Comparison of ENCODE assay signal across 10 cellular contexts in the genomic region with DNA sequence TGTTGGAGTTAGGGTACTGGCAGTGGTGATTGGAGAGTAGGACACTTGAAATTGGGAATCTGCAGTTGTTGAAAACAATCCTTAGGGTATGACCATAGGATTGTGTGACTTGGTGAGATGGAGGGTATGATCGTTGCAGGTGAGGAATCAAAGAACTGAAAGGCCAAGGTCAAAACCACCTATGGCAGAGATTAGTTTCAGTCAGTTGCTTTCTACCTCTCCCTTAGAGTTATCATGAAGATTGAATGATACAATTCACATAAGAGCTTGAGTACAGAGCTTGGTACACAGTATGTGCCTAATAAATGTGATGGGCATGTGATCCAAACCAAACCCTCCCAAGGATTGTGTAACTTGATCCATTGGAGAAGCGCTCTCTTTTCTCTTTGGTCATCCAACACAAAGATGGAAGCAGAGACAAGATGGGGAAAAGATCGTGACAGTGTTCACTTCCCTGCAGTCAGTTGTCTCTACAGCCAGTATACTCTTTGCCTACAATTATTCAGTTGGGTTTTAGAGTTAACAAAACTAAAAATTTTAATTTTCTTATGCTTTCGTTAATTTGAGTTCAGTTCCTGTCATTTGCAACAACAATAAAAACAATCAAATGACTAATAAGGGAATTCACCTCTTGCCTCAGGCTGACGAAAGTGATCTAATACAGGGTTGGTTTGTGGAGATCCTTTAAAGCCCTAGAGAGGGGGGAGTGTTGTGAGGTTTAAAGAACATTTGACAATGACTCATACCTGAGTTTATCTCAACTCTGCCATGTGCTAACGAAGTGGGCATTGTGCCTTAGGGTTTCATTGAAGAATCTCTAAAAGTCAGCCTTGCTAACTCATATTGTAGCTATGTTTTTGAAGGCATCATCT. TPM values are rescaled to one million over a fixed set of nuclear protein-coding genes. Genes with fewer than 3 reads are reported as not detected.
DNase-seq lines count a peak whose midpoint lies in the region; ATAC-seq, FAIRE-seq and TF ChIP-seq lines count a peak whose summit lies in the region.
"Had no signal": no experiment of that assay in that cellular context is flagged by ENCODE, and none has a peak within 500 bp of the region (broad histone marks: within the 10 kb centered on the region; RNA-seq: fewer than 3 reads in every experiment).

No MANE protein-coding gene starts in this region.

- ATAC-seq in GM18868 (IDR thresholded peaks at IDR 0.05; ENCODE audit: unreplicated experiment), result peak; percentile 86
- ATAC-seq in GM21367 (IDR thresholded peaks at IDR 0.05; ENCODE audit: unreplicated experiment), result no peak

- H3K9ac ChIP-seq in astrocyte (ENCODE audit: low read length) (no peak overlapping the region), mesenchymal stem cell (ENCODE audit: low read length) (no peak overlapping the region)

- DNase-seq in LHCN-M2 (ENCODE audit: low read depth) (peak; percentile 78), astrocyte (ENCODE audit: low read depth) (peak; percentile 66), mesenchymal stem cell (peak; percentile 25), NOMO-1 (lab: John Stamatoyannopoulos, UW; ENCODE audit: unreplicated experiment in 2 of 2) (no peak), NCI-H128 (lab: John Stamatoyannopoulos, UW; ENCODE audit: unreplicated experiment) (no peak)
- no peak for DNase-seq in effector memory CD4-positive, alpha-beta T cell
- DNase-seq: activated CD4-positive, alpha-beta T cell treated with anti-CD3 and anti-CD28 coated beads, Interleukin-2, amount 10 ng/mL, durations not matched to agents 7 days and 5 days had no signal

- H2BK5ac ChIP-seq in mesenchymal stem cell (ENCODE audit: low read depth, low read length, poor library complexity, severe bottlenecking), result no peak overlapping the region

- no peak overlapping the region for H3K4me3 ChIP-seq in astrocyte (ENCODE audit: insufficient read depth, low read depth, low read length)
- no peak overlapping the region for H3K4me3 ChIP-seq in mesenchymal stem cell (ENCODE audit: insufficient read depth in 1 of 2, low read depth in 1 of 2, low read length in 2 of 2)
- no peak overlapping the region for H3K4me3 ChIP-seq in effector memory CD4-positive, alpha-beta T cell (ENCODE audit: insufficient read depth, low read depth, low read length, poor library complexity, severe bottlenecking)

- H3K27ac Mint-ChIP-seq in astrocyte (ENCODE audit: unreplicated experiment), result no peak overlapping the region
- H3K27ac Mint-ChIP-seq: activated CD4-positive, alpha-beta T cell treated with anti-CD3 and anti-CD28 coated beads, Interleukin-2, amount 10 ng/mL, durations not matched to agents 7 days and 5 days; stimulated activated naive CD8-positive, alpha-beta T cell treated with anti-CD3 and anti-CD28 coated beads, Interleukin-15, Interleukin-2, amounts not matched to agents 100 ng/mL and 50 ng/mL, for 24 hours had no signal

- no peak overlapping the region for H3K14ac ChIP-seq in mesenchymal stem cell (ENCODE audit: low read length in 2 of 2)

- no peak overlapping the region for H3K4ac ChIP-seq in mesenchymal stem cell (ENCODE audit: low read depth in 1 of 2, low read length in 2 of 2)

- H3K4me2 ChIP-seq in astrocyte (ENCODE audit: low read length) (peak overlapping the region; percentile 18), mesenchymal stem cell (ENCODE audit: low read length, poor library complexity, severe bottlenecking) (no peak overlapping the region)

- no peak overlapping the region for H4K91ac ChIP-seq in mesenchymal stem cell (ENCODE audit: low read length)

- no peak overlapping the region for H4K8ac ChIP-seq in mesenchymal stem cell (ENCODE audit: low read length)

- H3K9me3 Mint-ChIP-seq in astrocyte (ENCODE audit: unreplicated experiment), result peaks cover 5% of the 10 kb centered on the region

- no peak overlapping the region for H2AK5ac ChIP-seq in mesenchymal stem cell (ENCODE audit: low read length, severe bottlenecking)

- no peaks in the 10 kb centered on the region for H3K4me1 ChIP-seq in astrocyte (ENCODE audit: insufficient read depth, low read length)
- no peaks in the 10 kb centered on the region for H3K4me1 ChIP-seq in mesenchymal stem cell (ENCODE audit: control insufficient read depth, insufficient read depth, low read depth, low read length)
- H3K4me1 ChIP-seq in effector memory CD4-positive, alpha-beta T cell (ENCODE audit: control insufficient read depth, insufficient read depth, low read length, poor library complexity, severe bottlenecking), result no peaks in the 10 kb centered on the region

- FAIRE-seq in astrocyte (lab: Jason Lieb, UNC), result no peak

- H3K79me2 ChIP-seq in astrocyte (ENCODE audit: insufficient read depth, low read length), result no peaks in the 10 kb centered on the region

- 78% methylated on average over 2 of the region's 6 CpGs for WGBS in mesenchymal stem cell

- no peak overlapping the region for H2BK120ac ChIP-seq in mesenchymal stem cell (ENCODE audit: low read depth, low read length)

- H3K27me3 Mint-ChIP-seq in astrocyte (ENCODE audit: low read depth, unreplicated experiment), result no peaks in the 10 kb centered on the region

- no peak overlapping the region for H3K18ac ChIP-seq in mesenchymal stem cell (ENCODE audit: low read depth in 1 of 2, low read length in 2 of 2)

- no peaks in the 10 kb centered on the region for H3K9me3 ChIP-seq in astrocyte (ENCODE audit: insufficient read depth, low read depth, low read length)
- H3K9me3 ChIP-seq in mesenchymal stem cell (ENCODE audit: control insufficient read depth, low read length), result no peaks in the 10 kb centered on the region
- H3K9me3 ChIP-seq in effector memory CD4-positive, alpha-beta T cell (ENCODE audit: control insufficient read depth, low read length), result no peaks in the 10 kb centered on the region

- no peak overlapping the region for H3K23ac ChIP-seq in mesenchymal stem cell (ENCODE audit: low read length in 2 of 2)

- no peaks in the 10 kb centered on the region for H3K36me3 Mint-ChIP-seq in astrocyte (ENCODE audit: low read depth, unreplicated experiment)

- no peak overlapping the region for H2BK15ac ChIP-seq in mesenchymal stem cell (ENCODE audit: low read depth, poor library complexity, severe bottlenecking)

- no peaks in the 10 kb centered on the region for H3K27me3 ChIP-seq in astrocyte (ENCODE audit: insufficient read depth, low read length)
- H3K27me3 ChIP-seq in mesenchymal stem cell (ENCODE audit: control insufficient read depth in 1 of 2, insufficient read depth in 1 of 2, low read length in 2 of 2), result peaks cover 0 to 5% of the 10 kb centered on the region in 2 experiments
- H3K27me3 ChIP-seq in effector memory CD4-positive, alpha-beta T cell (replicated peaks; ENCODE audit: control insufficient read depth, insufficient read depth, low read length, poor library complexity, severe bottlenecking), result no peaks in the 10 kb centered on the region

- H3K36me3 ChIP-seq in astrocyte (ENCODE audit: insufficient read depth, low read length), result no peaks in the 10 kb centered on the region
- H3K36me3 ChIP-seq in mesenchymal stem cell (ENCODE audit: control insufficient read depth in 1 of 2, insufficient read depth in 2 of 2, low read depth in 1 of 2, low read length in 2 of 2), result no peaks in the 10 kb centered on the region
- H3K36me3 ChIP-seq in effector memory CD4-positive, alpha-beta T cell (ENCODE audit: control insufficient read depth, insufficient read depth, low read length), result no peaks in the 10 kb centered on the region

- no peak overlapping the region for H2AFZ ChIP-seq in astrocyte (ENCODE audit: low read depth, low read length)
- no peak overlapping the region for H2AFZ ChIP-seq in mesenchymal stem cell (ENCODE audit: low read depth, low read length)

- no peak overlapping the region for H3K27ac ChIP-seq in astrocyte (ENCODE audit: low read depth, low read length)
- H3K27ac ChIP-seq in mesenchymal stem cell (ENCODE audit: low read length, poor library complexity, severe bottlenecking), result no peak overlapping the region
- no peak overlapping the region for H3K27ac ChIP-seq in effector memory CD4-positive, alpha-beta T cell (ENCODE audit: insufficient read depth, low read length, poor library complexity, severe bottlenecking)

- H3K4me1 Mint-ChIP-seq in astrocyte (ENCODE audit: low read depth, unreplicated experiment), result peaks cover 7% of the 10 kb centered on the region

- H3K79me1 ChIP-seq in mesenchymal stem cell (replicated peaks; ENCODE audit: low read length, poor library complexity, severe bottlenecking), result no peaks in the 10 kb centered on the region

- no peak for TF ChIP-seq CTCF in astrocyte (IDR thresholded peaks at IDR 0.05; ENCODE audit: insufficient read depth, low read depth, low read length)

- no peak overlapping the region for H3K4me3 Mint-ChIP-seq in astrocyte (ENCODE audit: unreplicated experiment)
- H3K4me3 Mint-ChIP-seq: activated CD4-positive, alpha-beta T cell treated with anti-CD3 and anti-CD28 coated beads, Interleukin-2, amount 10 ng/mL, durations not matched to agents 7 days and 5 days; stimulated activated naive CD8-positive, alpha-beta T cell treated with anti-CD3 and anti-CD28 coated beads, Interleukin-15, Interleukin-2, amounts not matched to agents 100 ng/mL and 50 ng/mL, for 24 hours had no signal

- H4K20me1 ChIP-seq in astrocyte (ENCODE audit: insufficient read depth, low read length), result no peaks in the 10 kb centered on the region

- H2BK12ac ChIP-seq in mesenchymal stem cell (ENCODE audit: low read length in 2 of 2), result no peak overlapping the region

RNA-seq across cellular contexts. Expression of gene SMAD2, which starts 14.7 kb away (rescaled TPM):
- 94.3 and 105 TPM in 2 replicates for total RNA-seq in LHCN-M2 (2014; rRNA removed)
- 57.6 TPM for polyA plus RNA-seq in LHCN-M2 (2012)
- 120 and 144 TPM in 2 replicates for total RNA-seq in astrocyte
- polyA plus RNA-seq in mesenchymal stem cell (2013, experiment 1 of 2), result 62.4 TPM
- polyA plus RNA-seq in mesenchymal stem cell (2013, experiment 2 of 2), result 63.0 TPM

Comparison
In these comparisons a context has a peak if more than half of its experiments do, and no peak if none do; other contexts are left out.
1. DNase-seq: peak in LHCN-M2 (single experiment), astrocyte (single experiment) and mesenchymal stem cell (single experiment); none in NOMO-1 (0 of 2), effector memory CD4-positive, alpha-beta T cell (0 of 3) and NCI-H128 (single experiment).